28 cellular contexts compared by ENCODE assay signal in genomic region chr2:111053266-111053665, GRCh38.
"Had no signal": no experiment of that assay in that cellular context is flagged by ENCODE, and none has a peak within 500 bp of the region (broad histone marks: within the 10 kb centered on the region; RNA-seq: fewer than 3 reads in every experiment).

No MANE protein-coding gene starts in this region.

- H3K4me3 ChIP-seq: adrenal gland, MG63, Peyer's patch had no signal

- H3K27ac ChIP-seq: adrenal gland, KMS-11, Peyer's patch, RWPE1 had no signal

- H3K9me3 ChIP-seq: adrenal gland, MG63, Peyer's patch had no signal

- H3K4me2 ChIP-seq: KMS-11 had no signal

- H3K27me3 Mint-ChIP-seq: activated B cell treated with CpG ODN at 0.5 μM for 24 hours had no signal

- H3K4me1 ChIP-seq: adrenal gland had no signal

- DNase-seq: activated B cell treated with CpG ODN at 0.5 μM for 24 hours; activated CD4-positive, alpha-beta memory T cell treated with anti-CD3 and anti-CD28 coated beads, Interleukin-2, amount 10 ng/mL, durations not matched to agents 7 days and 5 days; activated CD4-positive, alpha-beta T cell treated with anti-CD3 and anti-CD28 coated beads for 1 hour; activated CD4-positive, alpha-beta T cell treated with anti-CD3 and anti-CD28 coated beads, Interleukin-2, amount 10 ng/mL, durations not matched to agents 7 days and 5 days; activated CD8-positive, alpha-beta memory T cell treated with anti-CD3 and anti-CD28 coated beads, Interleukin-2, amount 50 U/mL, for 48 hours; activated naive CD4-positive, alpha-beta T cell treated with anti-CD3 and anti-CD28 coated beads, Interleukin-2, amount 50 U/mL, for 16 hours; activated naive CD8-positive, alpha-beta T cell treated with anti-CD3 and anti-CD28 coated beads, Interleukin-2, amount 10 ng/mL, durations not matched to agents 7 days and 5 days; activated T-cell treated with anti-CD3 and anti-CD28 coated beads, Interleukin-2, amount 50 U/mL, for 1 hour; adrenal gland; anterior cingulate cortex; central memory CD4-positive, alpha-beta T cell; MG63; MV-4-11; NCI-H1092 treated with DMSO at 0.1 percent for 48 hours; NCI-H1436; NCI-H1694 treated with DMSO at 0.1 percent for 48 hours; NCI-H2029 treated with DMSO at 0.1 percent for 48 hours; NCI-H345; NCI-H510A; NCI-H526 treated with DMSO at 0.1 percent for 48 hours; NCI-H82; NK-92 treated with Interleukin-12 subunit alpha and Interleukin-12 subunit beta, amount 100 ng/mL, for 24 hours; Peyer's patch; SHP77 treated with DMSO at 0.1 percent for 48 hours; T-helper 17 cell; T-helper 9 cell had no signal

- H3K27ac Mint-ChIP-seq: activated B cell treated with CpG ODN at 0.5 μM for 24 hours; activated CD4-positive, alpha-beta memory T cell treated with anti-CD3 and anti-CD28 coated beads, Interleukin-2, amount 10 ng/mL, durations not matched to agents 7 days and 5 days; activated CD4-positive, alpha-beta T cell treated with anti-CD3 and anti-CD28 coated beads, Interleukin-2, amount 10 ng/mL, durations not matched to agents 7 days and 5 days; activated naive CD8-positive, alpha-beta T cell treated with anti-CD3 and anti-CD28 coated beads, Interleukin-2, amount 10 ng/mL, durations not matched to agents 7 days and 5 days; T-helper 17 cell had no signal

- H3K4me3 Mint-ChIP-seq: activated B cell treated with CpG ODN at 0.5 μM for 24 hours; activated CD4-positive, alpha-beta memory T cell treated with anti-CD3 and anti-CD28 coated beads, Interleukin-2, amount 10 ng/mL, durations not matched to agents 7 days and 5 days; activated CD4-positive, alpha-beta T cell treated with anti-CD3 and anti-CD28 coated beads, Interleukin-2, amount 10 ng/mL, durations not matched to agents 7 days and 5 days; activated naive CD8-positive, alpha-beta T cell treated with anti-CD3 and anti-CD28 coated beads, Interleukin-2, amount 10 ng/mL, durations not matched to agents 7 days and 5 days; T-helper 17 cell had no signal

- ATAC-seq: T-helper 17 cell had no signal

- H3K36me3 ChIP-seq: adrenal gland, MG63, Peyer's patch had no signal

- H3K9me3 Mint-ChIP-seq: activated B cell treated with CpG ODN at 0.5 μM for 24 hours; activated CD4-positive, alpha-beta memory T cell treated with anti-CD3 and anti-CD28 coated beads, Interleukin-2, amount 10 ng/mL, durations not matched to agents 7 days and 5 days; activated CD4-positive, alpha-beta T cell treated with anti-CD3 and anti-CD28 coated beads, Interleukin-2, amount 10 ng/mL, durations not matched to agents 7 days and 5 days; activated naive CD8-positive, alpha-beta T cell treated with anti-CD3 and anti-CD28 coated beads, Interleukin-2, amount 10 ng/mL, durations not matched to agents 7 days and 5 days had no signal

- H3K36me3 Mint-ChIP-seq: activated naive CD8-positive, alpha-beta T cell treated with anti-CD3 and anti-CD28 coated beads, Interleukin-2, amount 10 ng/mL, durations not matched to agents 7 days and 5 days had no signal

- H3K27me3 ChIP-seq: Peyer's patch had no signal

- H3K9ac ChIP-seq: KMS-11 had no signal
